1 cellular context compared by ENCODE assay signal in genomic region chr1:24119859-24120756, GRCh38.
TF ChIP-seq lines count a peak whose summit lies in the region.

No MANE protein-coding gene starts in this region.

TF ChIP-seq in HepG2, 621 proteins besides CTCF, POLR2A, EP300 and RAD21 (continued from another document and continues in another):
- TF ChIP-seq ZNF646 (CRISPR knock-in tag; IDR thresholded peaks at IDR 0.05) (peak; percentile 80; the same call in 1 of the 2 replicates), ZFX (CRISPR knock-in tag; IDR thresholded peaks at IDR 0.05; ENCODE audit: low read depth) (peak; percentile 74), NR2F6 (IDR thresholded peaks at IDR 0.05) (no peak), NR2F6 (CRISPR knock-in tag; IDR thresholded peaks at IDR 0.05) (peak; percentile 57; the same call in 1 of the 2 replicates), FOXA3 (CRISPR knock-in tag; IDR thresholded peaks at IDR 0.05) (peak; percentile 35), ZFP91 (CRISPR knock-in tag; IDR thresholded peaks at IDR 0.05; ENCODE audit: borderline replicate concordance) (peak; percentile 79; the same call in 1 of the 2 replicates), ARNT2 (CRISPR knock-in tag; IDR thresholded peaks at IDR 0.05; ENCODE audit: low read depth) (0 out of 2 replicates have a peak, but pooled peaks have one; percentile 38), ZNF3 (CRISPR knock-in tag; IDR thresholded peaks at IDR 0.05) (peak; percentile 76; the same call in 1 of the 2 replicates), ZNF784 (CRISPR knock-in tag; IDR thresholded peaks at IDR 0.05; ENCODE audit: borderline replicate concordance) (peak; percentile 75; the same call in 1 of the 2 replicates), KMT2A (CRISPR knock-in tag; IDR thresholded peaks at IDR 0.05) (0 out of 2 replicates have a peak, but pooled peaks have one; percentile 11), ZNF704 (CRISPR knock-in tag; IDR thresholded peaks at IDR 0.05; ENCODE audit: borderline replicate concordance) (0 out of 2 replicates have a peak, but pooled peaks have one; percentile 38), KDM1A (CRISPR knock-in tag; IDR thresholded peaks at IDR 0.05) (peak; percentile 99), ZFY (CRISPR knock-in tag; IDR thresholded peaks at IDR 0.05) (peak; percentile 69; the same call in 1 of the 2 replicates), ZNF280D (CRISPR knock-in tag; IDR thresholded peaks at IDR 0.05) (peak; percentile 90), ZNF431 (CRISPR knock-in tag; IDR thresholded peaks at IDR 0.05; ENCODE audit: borderline replicate concordance, low read depth) (0 out of 2 replicates have a peak, but pooled peaks have one; percentile 39), SOX5 (CRISPR knock-in tag; IDR thresholded peaks at IDR 0.05; ENCODE audit: borderline replicate concordance) (peak; percentile 67), PITX1 (CRISPR knock-in tag; IDR thresholded peaks at IDR 0.05) (peak; percentile 45; the same call in 1 of the 2 replicates), TAF1 (CRISPR knock-in tag; IDR thresholded peaks at IDR 0.05) (peak; percentile 34; the same call in 1 of the 2 replicates), XRCC5 (optimal IDR thresholded peaks at IDR 0.05; ENCODE audit: low read length) (peak; percentile 41), POLR2AphosphoS5 (IDR thresholded peaks at IDR 0.05; ENCODE audit: low read depth, low read length) (no peak; the same call in 1 of the 2 replicates), REPIN1 (CRISPR knock-in tag; IDR thresholded peaks at IDR 0.05; ENCODE audit: borderline replicate concordance, low read depth) (0 out of 2 replicates have a peak, but pooled peaks have one; percentile 51), CREB1 (IDR thresholded peaks at IDR 0.05) (no peak), CREB1 (CRISPR knock-in tag; IDR thresholded peaks at IDR 0.05) (peak; percentile 69), ZNF629 (CRISPR knock-in tag; conservative IDR thresholded peaks at IDR 0.05) (peak; percentile 97), ZMYM3 (CRISPR knock-in tag; IDR thresholded peaks at IDR 0.05) (peak; percentile 94), MEIS2 (CRISPR knock-in tag; IDR thresholded peaks at IDR 0.05) (no peak), ZFP90 (CRISPR knock-in tag; IDR thresholded peaks at IDR 0.05; ENCODE audit: borderline replicate concordance) (peak; percentile 38), ZNF160 (CRISPR knock-in tag; IDR thresholded peaks at IDR 0.05) (peak; percentile 57; the same call in 1 of the 2 replicates), ZNF652 (CRISPR knock-in tag; IDR thresholded peaks at IDR 0.05; ENCODE audit: borderline replicate concordance, low read depth) (no peak), SNAI1 (CRISPR knock-in tag; IDR thresholded peaks at IDR 0.05; ENCODE audit: borderline replicate concordance) (peak; percentile 62; the same call in 1 of the 2 replicates), NCOA2 (CRISPR knock-in tag; IDR thresholded peaks at IDR 0.05) (peak; percentile 30), ADNP (CRISPR knock-in tag; IDR thresholded peaks at IDR 0.05) (peak; percentile 86), ZNF703 (CRISPR knock-in tag; IDR thresholded peaks at IDR 0.05; ENCODE audit: borderline replicate concordance) (no peak)
- TF ChIP-seq, protein P1, sequence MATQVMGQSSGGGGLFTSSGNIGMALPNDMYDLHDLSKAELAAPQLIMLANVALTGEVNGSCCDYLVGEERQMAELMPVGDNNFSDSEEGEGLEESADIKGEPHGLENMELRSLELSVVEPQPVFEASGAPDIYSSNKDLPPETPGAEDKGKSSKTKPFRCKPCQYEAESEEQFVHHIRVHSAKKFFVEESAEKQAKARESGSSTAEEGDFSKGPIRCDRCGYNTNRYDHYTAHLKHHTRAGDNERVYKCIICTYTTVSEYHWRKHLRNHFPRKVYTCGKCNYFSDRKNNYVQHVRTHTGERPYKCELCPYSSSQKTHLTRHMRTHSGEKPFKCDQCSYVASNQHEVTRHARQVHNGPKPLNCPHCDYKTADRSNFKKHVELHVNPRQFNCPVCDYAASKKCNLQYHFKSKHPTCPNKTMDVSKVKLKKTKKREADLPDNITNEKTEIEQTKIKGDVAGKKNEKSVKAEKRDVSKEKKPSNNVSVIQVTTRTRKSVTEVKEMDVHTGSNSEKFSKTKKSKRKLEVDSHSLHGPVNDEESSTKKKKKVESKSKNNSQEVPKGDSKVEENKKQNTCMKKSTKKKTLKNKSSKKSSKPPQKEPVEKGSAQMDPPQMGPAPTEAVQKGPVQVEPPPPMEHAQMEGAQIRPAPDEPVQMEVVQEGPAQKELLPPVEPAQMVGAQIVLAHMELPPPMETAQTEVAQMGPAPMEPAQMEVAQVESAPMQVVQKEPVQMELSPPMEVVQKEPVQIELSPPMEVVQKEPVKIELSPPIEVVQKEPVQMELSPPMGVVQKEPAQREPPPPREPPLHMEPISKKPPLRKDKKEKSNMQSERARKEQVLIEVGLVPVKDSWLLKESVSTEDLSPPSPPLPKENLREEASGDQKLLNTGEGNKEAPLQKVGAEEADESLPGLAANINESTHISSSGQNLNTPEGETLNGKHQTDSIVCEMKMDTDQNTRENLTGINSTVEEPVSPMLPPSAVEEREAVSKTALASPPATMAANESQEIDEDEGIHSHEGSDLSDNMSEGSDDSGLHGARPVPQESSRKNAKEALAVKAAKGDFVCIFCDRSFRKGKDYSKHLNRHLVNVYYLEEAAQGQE (IDR thresholded peaks at IDR 0.05; ENCODE audit: borderline replicate concordance in 1 of 2, low read depth in 1 of 2, low read length in 2 of 2): no peak
- TF ChIP-seq, protein P2, sequence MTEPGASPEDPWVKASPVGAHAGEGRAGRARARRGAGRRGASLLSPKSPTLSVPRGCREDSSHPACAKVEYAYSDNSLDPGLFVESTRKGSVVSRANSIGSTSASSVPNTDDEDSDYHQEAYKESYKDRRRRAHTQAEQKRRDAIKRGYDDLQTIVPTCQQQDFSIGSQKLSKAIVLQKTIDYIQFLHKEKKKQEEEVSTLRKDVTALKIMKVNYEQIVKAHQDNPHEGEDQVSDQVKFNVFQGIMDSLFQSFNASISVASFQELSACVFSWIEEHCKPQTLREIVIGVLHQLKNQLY (CRISPR knock-in tag; IDR thresholded peaks at IDR 0.05): peak; percentile 91
- TF ChIP-seq, protein P3, sequence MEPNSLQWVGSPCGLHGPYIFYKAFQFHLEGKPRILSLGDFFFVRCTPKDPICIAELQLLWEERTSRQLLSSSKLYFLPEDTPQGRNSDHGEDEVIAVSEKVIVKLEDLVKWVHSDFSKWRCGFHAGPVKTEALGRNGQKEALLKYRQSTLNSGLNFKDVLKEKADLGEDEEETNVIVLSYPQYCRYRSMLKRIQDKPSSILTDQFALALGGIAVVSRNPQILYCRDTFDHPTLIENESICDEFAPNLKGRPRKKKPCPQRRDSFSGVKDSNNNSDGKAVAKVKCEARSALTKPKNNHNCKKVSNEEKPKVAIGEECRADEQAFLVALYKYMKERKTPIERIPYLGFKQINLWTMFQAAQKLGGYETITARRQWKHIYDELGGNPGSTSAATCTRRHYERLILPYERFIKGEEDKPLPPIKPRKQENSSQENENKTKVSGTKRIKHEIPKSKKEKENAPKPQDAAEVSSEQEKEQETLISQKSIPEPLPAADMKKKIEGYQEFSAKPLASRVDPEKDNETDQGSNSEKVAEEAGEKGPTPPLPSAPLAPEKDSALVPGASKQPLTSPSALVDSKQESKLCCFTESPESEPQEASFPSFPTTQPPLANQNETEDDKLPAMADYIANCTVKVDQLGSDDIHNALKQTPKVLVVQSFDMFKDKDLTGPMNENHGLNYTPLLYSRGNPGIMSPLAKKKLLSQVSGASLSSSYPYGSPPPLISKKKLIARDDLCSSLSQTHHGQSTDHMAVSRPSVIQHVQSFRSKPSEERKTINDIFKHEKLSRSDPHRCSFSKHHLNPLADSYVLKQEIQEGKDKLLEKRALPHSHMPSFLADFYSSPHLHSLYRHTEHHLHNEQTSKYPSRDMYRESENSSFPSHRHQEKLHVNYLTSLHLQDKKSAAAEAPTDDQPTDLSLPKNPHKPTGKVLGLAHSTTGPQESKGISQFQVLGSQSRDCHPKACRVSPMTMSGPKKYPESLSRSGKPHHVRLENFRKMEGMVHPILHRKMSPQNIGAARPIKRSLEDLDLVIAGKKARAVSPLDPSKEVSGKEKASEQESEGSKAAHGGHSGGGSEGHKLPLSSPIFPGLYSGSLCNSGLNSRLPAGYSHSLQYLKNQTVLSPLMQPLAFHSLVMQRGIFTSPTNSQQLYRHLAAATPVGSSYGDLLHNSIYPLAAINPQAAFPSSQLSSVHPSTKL (CRISPR knock-in tag; IDR thresholded peaks at IDR 0.05): peak; percentile 61
